In the genomic region with DNA sequence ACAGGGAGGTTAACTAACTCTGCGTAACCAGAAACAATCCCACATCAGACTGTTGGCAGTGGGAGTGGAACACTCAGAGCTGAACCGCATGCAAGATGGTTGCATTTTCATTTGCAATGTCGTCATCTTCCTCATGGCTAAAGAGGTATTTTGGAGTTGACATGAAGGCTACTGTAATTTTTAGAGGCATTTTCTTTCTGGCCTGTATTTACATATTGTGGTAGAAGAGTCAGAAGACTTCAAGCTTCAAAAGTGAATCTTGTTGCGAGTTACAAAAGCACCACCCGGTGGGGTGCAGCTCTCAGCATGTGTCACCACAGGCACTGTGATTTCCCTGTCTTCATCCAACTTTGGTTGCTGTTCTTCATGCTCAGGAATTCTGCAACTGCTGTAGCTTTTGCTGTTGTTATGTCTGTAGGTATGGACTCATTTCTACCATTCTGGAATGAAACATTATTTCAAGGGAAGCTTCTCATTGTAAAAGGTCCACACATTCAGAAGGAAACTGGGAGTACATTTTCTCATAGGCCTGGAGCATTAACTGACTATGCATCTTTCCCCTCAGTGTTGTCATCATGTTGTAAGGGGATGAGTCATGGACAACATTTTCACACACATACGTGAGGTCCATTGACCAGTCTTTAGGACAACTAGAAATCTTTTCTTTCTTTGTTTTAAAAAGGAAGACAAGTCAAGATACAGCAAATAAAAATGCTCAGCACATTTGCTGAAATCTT, we compare ENCODE assay signal across 15 cellular contexts. TPM values are rescaled to one million over a fixed set of nuclear protein-coding genes. Genes with fewer than 3 reads are reported as not detected.
A peak's percentile ranks its signal among the peaks of the same experiment; 100 is the strongest.
DNase-seq lines count a peak whose midpoint lies in the region; ATAC-seq and TF ChIP-seq lines count a peak whose summit lies in the region.
"Had no signal": no experiment of that assay in that cellular context is flagged by ENCODE, and none has a peak within 500 bp of the region (broad histone marks: within the 10 kb centered on the region; RNA-seq: fewer than 3 reads in every experiment).

No MANE protein-coding gene starts in this region.

- WGBS in adrenal gland, 4 donors, result 74 to 83% (median 78%) methylated on average over 6 of the region's 6 CpGs
- 77 to 79% methylated on average over 6 of the region's 6 CpGs for WGBS in sigmoid colon, 2 donors

- H3K4me1 ChIP-seq in adrenal gland (replicated peaks in 1 of 2) (no peaks in the 10 kb centered on the region), sigmoid colon (no peaks in the 10 kb centered on the region)
- H3K4me1 ChIP-seq: gastroesophageal sphincter had no signal

- TF ChIP-seq CTCF in adrenal gland (IDR thresholded peaks at IDR 0.05) (no peak), sigmoid colon (IDR thresholded peaks at IDR 0.05) (no peak)

- intact Hi-C loops in adrenal gland (cut with DNase I) (no loop called here), sigmoid colon (cut with DNase I) (no loop called here)

- no peak for TF ChIP-seq EP300 in sigmoid colon (IDR thresholded peaks at IDR 0.05)

- H3K9me3 ChIP-seq in adrenal gland (replicated peaks in 1 of 3) (no peaks in the 10 kb centered on the region), sigmoid colon (peaks cover 0 to 3% (median 0%) of the 10 kb centered on the region in 4 donors)

- TF ChIP-seq POLR2A in adrenal gland (IDR thresholded peaks at IDR 0.05) (no peak), sigmoid colon (IDR thresholded peaks at IDR 0.05) (no peak)

- H3K27ac ChIP-seq in adrenal gland (no peak overlapping the region), sigmoid colon (no peak overlapping the region)
- H3K27ac ChIP-seq: C4-2B, gastroesophageal sphincter, spleen had no signal

- peaks cover 3% of the 10 kb centered on the region for H3K27me3 ChIP-seq in adrenal gland
- H3K27me3 ChIP-seq in sigmoid colon, result no peaks in the 10 kb centered on the region
- H3K27me3 ChIP-seq: gastroesophageal sphincter had no signal

- H3K36me3 ChIP-seq in adrenal gland (replicated peaks in 1 of 2) (no peaks in the 10 kb centered on the region), sigmoid colon (no peaks in the 10 kb centered on the region)
- H3K36me3 ChIP-seq: gastroesophageal sphincter, spleen had no signal

- DNase-seq in AG08396 (ENCODE audit: low spot score) (peak; percentile 59), H4 (ENCODE audit: low spot score) (peak; percentile 68), NCI-H460 (ENCODE audit: extremely low read depth, low read depth) (peak; percentile 76), fibroblast of gingiva (ENCODE audit: low read depth) (peak; percentile 32), NCI-H524 treated with DMSO at 0.1 percent for 48 hours (lab: John Stamatoyannopoulos, UW) (no peak), adrenal gland (no peak), sigmoid colon (no peak)
- DNase-seq: activated CD4-positive, alpha-beta T cell treated with anti-CD3 and anti-CD28 coated beads, Interleukin-2, amount 50 U/mL, for 1 hour; activated naive CD8-positive, alpha-beta T cell treated with anti-CD3 and anti-CD28 coated beads, Interleukin-2, amount 10 ng/mL, durations not matched to agents 7 days and 5 days; NCI-H1436 treated with DMSO at 0.1 percent for 48 hours; RPMI8226; spleen had no signal

- ATAC-seq in GM21360 (IDR thresholded peaks at IDR 0.05; ENCODE audit: unreplicated experiment), result no peak
- ATAC-seq: gastroesophageal sphincter had no signal

- H3K4me3 ChIP-seq in adrenal gland, result no peak overlapping the region
- no peak overlapping the region for H3K4me3 ChIP-seq in sigmoid colon
- H3K4me3 ChIP-seq: gastroesophageal sphincter, spleen had no signal

RNA-seq across cellular contexts. Expression of a gene that starts 35.4 kb away (rescaled TPM):
- not detected in 2 replicates for total RNA-seq in H4 (2014; rRNA removed; shearing (Covaris generic))
- not detected in 2 replicates for total RNA-seq in NCI-H460 (2014; rRNA removed; shearing (Covaris generic))
- polyA plus RNA-seq in NCI-H460 (2014; cell fraction: nucleus; rRNA removed), result not detected in 2 replicates
- total RNA-seq in adrenal gland (under 1 TPM in 7 of 8 donors, not detected in 1; 0.06 to 0.98 (median 0.34) TPM), sigmoid colon (10 to 100 TPM in 1 of 4 donors, 1 to 10 TPM in 3; 4.2 to 16.3 (median 7.9) TPM)
- polyA plus RNA-seq in adrenal gland (under 1 TPM; 0.10 to 0.48 (median 0.35) TPM), sigmoid colon (under 1 TPM; under 0.01 to 0.63 (median 0.23) TPM)
- total RNA-seq: activated naive CD8-positive, alpha-beta T cell treated with anti-CD3 and anti-CD28 coated beads, Interleukin-2, amount 10 ng/mL, durations not matched to agents 7 days and 5 days had no signal

Comparison
In these comparisons a context has a peak if more than half of its experiments do, and no peak if none do; other contexts are left out.
1. DNase-seq: peak in AG08396 (single experiment), H4 (single experiment), NCI-H460 (single experiment) and fibroblast of gingiva (single experiment); none in NCI-H524 treated with DMSO at 0.1 percent for 48 hours (single experiment), adrenal gland (0 of 7) and sigmoid colon (single experiment).